Comparison of ENCODE assay signal across 25 cellular contexts in the genomic region with DNA sequence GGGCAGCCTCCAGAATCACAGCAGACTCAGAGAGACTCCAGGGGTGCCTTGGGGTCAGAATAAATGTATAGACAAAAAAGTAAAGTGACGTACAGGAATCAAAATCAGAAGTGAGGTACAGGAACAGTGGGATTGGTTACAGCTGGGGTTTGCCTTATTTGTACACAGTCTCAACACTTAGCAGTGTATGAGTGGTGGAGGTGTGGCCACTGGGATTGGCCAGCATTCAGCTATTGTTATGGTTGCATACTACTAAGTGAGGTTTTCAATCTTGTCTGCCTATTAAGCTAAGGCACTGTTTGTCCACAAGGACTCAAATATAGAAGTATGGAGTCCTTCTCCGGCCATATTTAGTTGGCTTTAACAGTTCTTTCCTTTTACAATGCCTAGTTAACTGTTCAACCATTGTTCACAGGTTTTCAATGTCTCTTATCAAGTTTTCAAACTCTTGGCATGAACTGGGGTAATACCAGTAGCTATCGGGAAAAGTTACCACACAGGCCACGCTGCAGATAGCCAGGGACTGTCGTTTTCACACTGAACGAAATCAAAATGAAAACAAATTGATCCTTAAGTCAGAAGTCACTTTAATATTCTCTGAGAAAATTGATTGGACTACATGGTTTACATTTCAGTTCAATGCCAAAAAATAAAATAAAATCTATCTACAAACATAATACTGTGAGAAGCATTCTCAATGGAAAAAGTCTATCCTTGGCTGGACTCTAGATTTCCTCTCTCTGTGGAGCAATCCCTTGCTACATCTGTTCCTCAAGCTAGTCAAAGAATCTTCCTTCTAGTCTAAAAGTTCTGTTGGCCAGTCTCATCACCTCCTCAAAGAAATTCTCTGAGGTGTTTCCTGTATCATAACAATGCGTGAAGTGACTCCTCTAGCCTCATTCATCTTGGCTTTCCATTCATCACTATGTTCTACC.
DNase-seq lines count a peak whose midpoint lies in the region; ATAC-seq, FAIRE-seq and TF ChIP-seq lines count a peak whose summit lies in the region.
"Had no signal": no experiment of that assay in that cellular context is flagged by ENCODE, and none has a peak within 500 bp of the region (broad histone marks: within the 10 kb centered on the region; RNA-seq: fewer than 3 reads in every experiment).

No MANE protein-coding gene starts in this region.

- POLR2A ChIA-PET in CD4-positive, alpha-beta T cell (lab: Charles Lee): no interaction called here

- no peaks in the 10 kb centered on the region for H3K4me1 Mint-ChIP-seq in CD4-positive, alpha-beta T cell (ENCODE audit: low read depth)
- H3K4me1 Mint-ChIP-seq: activated CD4-positive, alpha-beta T cell treated with anti-CD3 and anti-CD28 coated beads, Interleukin-2, amount 10 ng/mL, durations not matched to agents 24 days and 14 days; immature natural killer cell had no signal

- no peaks in the 10 kb centered on the region for H3K36me3 ChIP-seq in body of pancreas (replicated peaks in 1 of 2; ENCODE audit: insufficient read depth in 1 of 2, low read depth in 2 of 2)
- H3K36me3 ChIP-seq in pancreas: no peaks in the 10 kb centered on the region
- H3K36me3 ChIP-seq: colonic mucosa, HAP-1, prostate gland, WERI-Rb-1 had no signal

- FAIRE-seq in pancreas (lab: Jason Lieb, UNC): no peak
- FAIRE-seq: GM18507 had no signal

- intact Hi-C loops in body of pancreas (cut with DNase I): no loop called here
- intact Hi-C loops in pancreas (cut with DNase I): no loop called here
- intact Hi-C loops in CD4-positive, alpha-beta T cell (cut with DNase I, micrococcal nuclease): no loop called here

- no peaks in the 10 kb centered on the region for H3K36me3 Mint-ChIP-seq in CD4-positive, alpha-beta T cell (ENCODE audit: low read depth)
- H3K36me3 Mint-ChIP-seq: immature natural killer cell had no signal

- no peak overlapping the region for H3K4me3 Mint-ChIP-seq in CD4-positive, alpha-beta T cell
- H3K4me3 Mint-ChIP-seq: activated CD4-positive, alpha-beta T cell treated with anti-CD3 and anti-CD28 coated beads, Interleukin-2, amount 10 ng/mL, durations not matched to agents 24 days and 14 days; activated T-cell treated with anti-CD3 and anti-CD28 coated beads, Interleukin-2, amount 50 U/mL, for 4 hours; immature natural killer cell; neural crest cell had no signal

- H3K27me3 ChIP-seq in body of pancreas (no peaks in the 10 kb centered on the region), pancreas (no peaks in the 10 kb centered on the region)
- no peaks in the 10 kb centered on the region for H3K27me3 ChIP-seq in CD4-positive, alpha-beta T cell (ENCODE audit: control insufficient read depth, insufficient read depth, low read length)
- H3K27me3 ChIP-seq: colonic mucosa had no signal

- H3K9me3 Mint-ChIP-seq in CD4-positive, alpha-beta T cell: no peaks in the 10 kb centered on the region
- H3K9me3 Mint-ChIP-seq: activated CD4-positive, alpha-beta T cell treated with anti-CD3 and anti-CD28 coated beads, Interleukin-2, amount 10 ng/mL, durations not matched to agents 24 days and 14 days; activated T-cell treated with anti-CD3 and anti-CD28 coated beads, Interleukin-2, amount 50 U/mL, for 4 hours; immature natural killer cell; neural crest cell had no signal

- no peaks in the 10 kb centered on the region for H3K9me3 ChIP-seq in body of pancreas
- H3K9me3 ChIP-seq in pancreas: no peaks in the 10 kb centered on the region
- H3K9me3 ChIP-seq in CD4-positive, alpha-beta T cell (ENCODE audit: control insufficient read depth, low read length): no peaks in the 10 kb centered on the region
- H3K9me3 ChIP-seq: colonic mucosa, HAP-1, mucosa of descending colon, prostate gland had no signal

- TF ChIP-seq CTCF in body of pancreas (IDR thresholded peaks at IDR 0.05) (peak in 1 of 7 experiments; percentile 12), fibroblast of pulmonary artery (IDR thresholded peaks at IDR 0.05; ENCODE audit: low read length, missing control alignments) (no peak), pancreas (IDR thresholded peaks at IDR 0.05) (no peak)
- no peak for TF ChIP-seq CTCF in CD4-positive, alpha-beta T cell (IDR thresholded peaks at IDR 0.05)

- peak overlapping the region in 3 of 4 donors; percentile 38 to 69 (median 55) for H3K27ac ChIP-seq in body of pancreas
- H3K27ac ChIP-seq in pancreas: peak overlapping the region; percentile 33 to 65 (median 56)
- no peak overlapping the region for H3K27ac ChIP-seq in CD4-positive, alpha-beta T cell (ENCODE audit: low read depth, low read length)
- H3K27ac ChIP-seq: colonic mucosa, prostate gland, WERI-Rb-1 had no signal

- H3K27me3 Mint-ChIP-seq in CD4-positive, alpha-beta T cell: peaks cover 3% of the 10 kb centered on the region
- H3K27me3 Mint-ChIP-seq: activated CD4-positive, alpha-beta T cell treated with anti-CD3 and anti-CD28 coated beads, Interleukin-2, amount 10 ng/mL, durations not matched to agents 24 days and 14 days had no signal

- peak; percentile 75 for ATAC-seq in body of pancreas
- peak; percentile 72 to 83 (median 81) for ATAC-seq in pancreas
- ATAC-seq in CD4-positive, alpha-beta T cell (ENCODE audit: poor library complexity): no peak
- ATAC-seq in GM19324 (IDR thresholded peaks at IDR 0.05; ENCODE audit: low FRiP score, unreplicated experiment): no peak
- ATAC-seq: activated T-cell treated with anti-CD3 and anti-CD28 coated beads, Interleukin-2, amount 50 U/mL, for 4 hours; left lobe of liver; mucosa of descending colon had no signal

- no peak overlapping the region for H3K27ac Mint-ChIP-seq in CD4-positive, alpha-beta T cell
- H3K27ac Mint-ChIP-seq: activated CD4-positive, alpha-beta T cell treated with anti-CD3 and anti-CD28 coated beads, Interleukin-2, amount 10 ng/mL, durations not matched to agents 24 days and 14 days; immature natural killer cell had no signal

- peak in 1 of 3 donors; percentile 14 for TF ChIP-seq POLR2A in body of pancreas (IDR thresholded peaks at IDR 0.05)

- CTCF ChIA-PET in CD4-positive, alpha-beta T cell (lab: Charles Lee): no interaction called here

- DNase-seq in NCI-H345 (lab: John Stamatoyannopoulos, UW) (peak; percentile 2), NCI-H345 treated with DMSO at 0.1 percent for 48 hours (lab: John Stamatoyannopoulos, UW; ENCODE audit: unreplicated experiment) (no peak), body of pancreas (peak; percentile 25 to 64 (median 48)), fibroblast of pulmonary artery (ENCODE audit: low read depth) (peak; percentile 53), pancreas (peak in 4 of 6 donors; percentile 25 to 46 (median 31)), iPS-NIHi7 (ENCODE audit: extremely low spot score) (no peak)
- no peak for DNase-seq in CD4-positive, alpha-beta T cell
- DNase-seq: activated CD4-positive, alpha-beta T cell treated with anti-CD3 and anti-CD28 coated beads, Interleukin-2, amount 10 ng/mL, durations not matched to agents 24 days and 14 days; activated T-cell treated with anti-CD3 and anti-CD28 coated beads, Interleukin-2, amount 50 U/mL, for 4 hours; colonic mucosa; DMS79; GF-D8; immature natural killer cell; mucosa of descending colon; NCI-H2029 treated with DMSO at 0.1 percent for 48 hours; OCI-M1; stimulated activated CD4-positive, alpha-beta T cell treated with anti-CD3 and anti-CD28 coated beads, Interleukin-1b, Interleukin-23, amount 100 ng/mL, for 48 hours; WERI-Rb-1 had no signal

- 25 to 29% methylated on average over 7 of the region's 7 CpGs for WGBS in body of pancreas, 2 donors
- 25 to 29% methylated on average over 7 of the region's 7 CpGs for WGBS in pancreas, 2 donors

- H3K4me1 ChIP-seq in body of pancreas (peaks cover 28% of the 10 kb centered on the region), pancreas (peaks cover 1 to 11% (median 8%) of the 10 kb centered on the region in 3 donors)
- H3K4me1 ChIP-seq: colonic mucosa, HAP-1, prostate gland had no signal

- H3K4me3 ChIP-seq in body of pancreas: no peak overlapping the region
- H3K4me3 ChIP-seq in fibroblast of pulmonary artery (replicated peaks; ENCODE audit: low read depth, low read length): no peak overlapping the region
- no peak overlapping the region for H3K4me3 ChIP-seq in pancreas
- H3K4me3 ChIP-seq: colonic mucosa, HAP-1, mucosa of descending colon, prostate gland, skin epidermis had no signal

Comparison
In these comparisons a context has a peak if more than half of its experiments do, and no peak if none do; other contexts are left out.
1. DNase-seq: peak in NCI-H345 (single experiment), body of pancreas (4 of 4), fibroblast of pulmonary artery (single experiment) and pancreas (4 of 6); none in NCI-H345 treated with DMSO at 0.1 percent for 48 hours (single experiment), iPS-NIHi7 (single experiment) and CD4-positive, alpha-beta T cell (0 of 10).
2. ATAC-seq: peak in body of pancreas (single experiment) and pancreas (4 of 4); none in CD4-positive, alpha-beta T cell (single experiment) and GM19324 (single experiment).